ENCODE assay signal across 8 cellular contexts in genomic region chr22:20982563-20982882, GRCh38. TPM values are rescaled to one million over a fixed set of nuclear protein-coding genes. Genes with fewer than 3 reads are reported as not detected.
DNase-seq lines count a peak whose midpoint lies in the region; ATAC-seq and TF ChIP-seq lines count a peak whose summit lies in the region.

No MANE protein-coding gene starts in this region.

- H3K27me3 ChIP-seq in MG63 (no peaks in the 10 kb centered on the region), neuronal stem cell (ENCODE audit: control insufficient read depth in 3 of 3, insufficient read depth in 3 of 3, low read depth in 1 of 3, low read length in 3 of 3) (no peaks in the 10 kb centered on the region)

- no peak overlapping the region for H3K27ac ChIP-seq in neuronal stem cell (replicated peaks; ENCODE audit: low read length)

- H3K23ac ChIP-seq in neuronal stem cell (ENCODE audit: low read depth, low read length, poor library complexity) = peak overlapping the region; percentile 100

- H2BK15ac ChIP-seq in neuronal stem cell (ENCODE audit: low read length) = peak overlapping the region; percentile 15

- H3K9me3 Mint-ChIP-seq in endothelial cell (ENCODE audit: unreplicated experiment) = no peaks in the 10 kb centered on the region

- DNase-seq in MG63 (no peak), endothelial cell (ENCODE audit: low spot score) (no peak), neuronal stem cell (ENCODE audit: low spot score) (no peak), NCI-H1694 (lab: John Stamatoyannopoulos, UW) (no peak), NCI-H1092 (lab: John Stamatoyannopoulos, UW) (no peak)
- no peak for DNase-seq in stimulated activated CD8-positive, alpha-beta memory T cell treated with anti-CD3 and anti-CD28 coated beads, Interleukin-4, amount 100 ng/mL, for 48 hours
- DNase-seq in activated CD8-positive, alpha-beta memory T cell treated with anti-CD3 and anti-CD28 coated beads, Interleukin-2, amount 50 U/mL, for 4 hours = no peak

- peak overlapping the region; percentile 95 for H2BK5ac ChIP-seq in neuronal stem cell (ENCODE audit: low read length)

- H2BK12ac ChIP-seq in neuronal stem cell (ENCODE audit: low read length) = no peak overlapping the region

- H3K9ac ChIP-seq in neuronal stem cell (ENCODE audit: low read depth, low read length, poor library complexity) = peak overlapping the region; percentile 92

- H3K4ac ChIP-seq in neuronal stem cell (ENCODE audit: low read length) = no peak overlapping the region

- H3K36me3 Mint-ChIP-seq in endothelial cell (ENCODE audit: low read depth, unreplicated experiment) = peaks cover 7% of the 10 kb centered on the region

- peak overlapping the region; percentile 100 for H3K4me3 Mint-ChIP-seq in endothelial cell (ENCODE audit: unreplicated experiment)

- H3K18ac ChIP-seq in neuronal stem cell (ENCODE audit: low read length) = peak overlapping the region; percentile 94

- peak overlapping the region; percentile 99 for H2AFZ ChIP-seq in neuronal stem cell (ENCODE audit: low read length)

- peak; percentile 1 for ATAC-seq in GM21515 (IDR thresholded peaks at IDR 0.05; ENCODE audit: unreplicated experiment)

- H3K4me2 ChIP-seq in neuronal stem cell (ENCODE audit: insufficient read depth, low read length, poor library complexity, severe bottlenecking) = peak overlapping the region; percentile 68

- H3K4me1 ChIP-seq in neuronal stem cell (ENCODE audit: control insufficient read depth in 2 of 2, insufficient read depth in 1 of 2, low read depth in 1 of 2, low read length in 2 of 2) = peaks cover 13 to 20% of the 10 kb centered on the region in 2 donors

- H3K14ac ChIP-seq in neuronal stem cell (ENCODE audit: low read length) = peak overlapping the region; percentile 78

- peaks cover 17% of the 10 kb centered on the region for H3K27me3 Mint-ChIP-seq in endothelial cell (ENCODE audit: unreplicated experiment)

- peak overlapping the region; percentile 95 for H3K4me3 ChIP-seq in MG63
- peak overlapping the region; percentile 92 to 98 for H3K4me3 ChIP-seq in neuronal stem cell (ENCODE audit: low read length in 2 of 2)

- no peak for TF ChIP-seq CTCF in endothelial cell (IDR thresholded peaks at IDR 0.05; ENCODE audit: unreplicated experiment)

- H3K36me3 ChIP-seq in MG63 (peaks cover 12% of the 10 kb centered on the region), neuronal stem cell (replicated peaks in 1 of 2; ENCODE audit: control insufficient read depth in 2 of 2, insufficient read depth in 2 of 2, low read length in 2 of 2) (peaks cover 7 to 30% of the 10 kb centered on the region in 2 donors)

- peak overlapping the region; percentile 84 for H3K27ac Mint-ChIP-seq in endothelial cell (ENCODE audit: unreplicated experiment)

- peaks cover 14% of the 10 kb centered on the region for H3K4me1 Mint-ChIP-seq in endothelial cell (ENCODE audit: unreplicated experiment)

- no peak overlapping the region for H2BK120ac ChIP-seq in neuronal stem cell (ENCODE audit: low read depth, low read length)

- no peak overlapping the region for H4K8ac ChIP-seq in neuronal stem cell (ENCODE audit: low read depth, low read length)

- peak overlapping the region; percentile 43 for H2AK5ac ChIP-seq in neuronal stem cell (ENCODE audit: low read depth, low read length)

- no peak overlapping the region for H4K91ac ChIP-seq in neuronal stem cell (ENCODE audit: low read depth, low read length, poor library complexity)

- H3K9me3 ChIP-seq in MG63 (peaks cover 8% of the 10 kb centered on the region; the same call in 1 of the 2 replicates), neuronal stem cell (replicated peaks in 1 of 2; ENCODE audit: control insufficient read depth in 2 of 2, insufficient read depth in 1 of 2, low read depth in 1 of 2, low read length in 2 of 2) (peaks cover 7 to 9% of the 10 kb centered on the region in 2 donors)

- H3K79me1 ChIP-seq in neuronal stem cell (ENCODE audit: low read depth, low read length) = peaks cover 6% of the 10 kb centered on the region

- WGBS in neuronal stem cell (ENCODE audit: extremely low coverage in 2 of 2, insufficient read length in 2 of 2, insufficient replicate concordance in 1 of 2), 2 donors = no CpG with 5 or more reads among the region's 12 CpGs

RNA-seq across cellular contexts. Expression of gene LZTR1, which starts 0.4 kb away (rescaled TPM):
- total RNA-seq in MG63 (2014; rRNA removed; shearing (Covaris generic); ENCODE audit: low replicate concordance) = 21.2 and 25.3 TPM in 2 replicates
- 113 TPM for total RNA-seq in endothelial cell (ENCODE audit: unreplicated experiment)
- 16.5 TPM for polyA plus RNA-seq in neuronal stem cell (2013, experiment 1 of 2)
- 16.1 TPM for polyA plus RNA-seq in neuronal stem cell (2013, experiment 2 of 2)

RNA-seq across cellular contexts. Expression of gene AIFM3, which starts 15.5 kb away (rescaled TPM):
- total RNA-seq in MG63 (2014; rRNA removed; shearing (Covaris generic); ENCODE audit: low replicate concordance) = 0.56 TPM in 1 of 2 replicates, not detected in the other
- 0.15 TPM for total RNA-seq in endothelial cell (ENCODE audit: unreplicated experiment)
- 3.9 TPM for polyA plus RNA-seq in neuronal stem cell (2013, experiment 1 of 2)
- polyA plus RNA-seq in neuronal stem cell (2013, experiment 2 of 2) = 4.0 TPM

RNA-seq across cellular contexts. Expression of gene THAP7, which starts 19.4 kb away (rescaled TPM):
- 33.8 and 46.5 TPM in 2 replicates for total RNA-seq in MG63 (2014; rRNA removed; shearing (Covaris generic); ENCODE audit: low replicate concordance)
- total RNA-seq in endothelial cell (ENCODE audit: unreplicated experiment) = 13.5 TPM
- polyA plus RNA-seq in neuronal stem cell (2013, experiment 1 of 2) = 26.5 TPM
- 28.4 TPM for polyA plus RNA-seq in neuronal stem cell (2013, experiment 2 of 2)

RNA-seq across cellular contexts. Expression of gene P2RX6, which starts 32.4 kb away (rescaled TPM):
- 1.1 and 10.0 TPM in 2 replicates for total RNA-seq in MG63 (2014; rRNA removed; shearing (Covaris generic); ENCODE audit: low replicate concordance)
- total RNA-seq in endothelial cell (ENCODE audit: unreplicated experiment) = not detected
- polyA plus RNA-seq in neuronal stem cell (2013, experiment 1 of 2) = 0.43 TPM
- 0.53 TPM for polyA plus RNA-seq in neuronal stem cell (2013, experiment 2 of 2)

RNA-seq across cellular contexts. Expression of gene SLC7A4, which starts 49.8 kb away (rescaled TPM):
- not detected in 2 replicates for total RNA-seq in MG63 (2014; rRNA removed; shearing (Covaris generic); ENCODE audit: low replicate concordance)
- total RNA-seq in endothelial cell (ENCODE audit: unreplicated experiment) = not detected
- polyA plus RNA-seq in neuronal stem cell (2013, experiment 1 of 2) = 0.18 TPM
- polyA plus RNA-seq in neuronal stem cell (2013, experiment 2 of 2) = 0.24 TPM
